ENCODE assay signal across 15 cellular contexts in the genomic region with DNA sequence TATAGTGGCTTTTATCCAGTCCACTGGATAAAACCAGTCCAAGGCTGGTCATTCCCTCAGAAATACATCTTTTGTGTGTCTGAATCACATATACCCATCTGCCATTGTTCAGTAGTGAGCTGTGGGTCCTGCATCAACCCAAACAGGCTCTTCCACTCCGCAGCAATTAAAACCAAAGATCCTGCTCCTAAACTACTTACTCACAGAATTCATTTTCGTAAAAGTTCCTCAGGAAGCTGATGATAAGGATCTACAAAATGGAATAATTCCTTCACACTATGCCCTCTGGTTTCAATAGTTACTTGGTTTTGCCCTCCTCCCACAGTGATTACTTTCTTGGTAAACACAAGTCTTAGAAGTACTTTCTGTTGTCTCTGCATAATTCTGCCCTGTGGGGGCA. TPM values are rescaled to one million over a fixed set of nuclear protein-coding genes. Genes with fewer than 3 reads are reported as not detected.
A peak's percentile ranks its signal among the peaks of the same experiment; 100 is the strongest.
DNase-seq lines count a peak whose midpoint lies in the region; ATAC-seq and TF ChIP-seq lines count a peak whose summit lies in the region.
"Had no signal": no experiment of that assay in that cellular context is flagged by ENCODE, and none has a peak within 500 bp of the region (broad histone marks: within the 10 kb centered on the region; RNA-seq: fewer than 3 reads in every experiment).

No MANE protein-coding gene starts in this region.

- no peak overlapping the region for H3K4ac ChIP-seq in mesendoderm (ENCODE audit: low read depth, low read length)

- H4K8ac ChIP-seq in mesendoderm (ENCODE audit: low read depth, low read length): no peak overlapping the region

- WGBS in endodermal cell (ENCODE audit: insufficient coverage in 1 of 2, insufficient read length in 1 of 2), 2 experiments: 88 to 91% methylated on average over 2 of the region's 2 CpGs
- no CpG with 5 or more reads among the region's 2 CpGs for whole genome bisulfite sequencing in mesendoderm (ENCODE audit: extremely low coverage, insufficient coverage, low lambda C conversion rate)
- 84% methylated on average over 2 of the region's 2 CpGs for WGBS in right cardiac atrium

- no peaks in the 10 kb centered on the region for H3K9me2 ChIP-seq in Loucy (replicated peaks; ENCODE audit: low read depth, low read length)
- H3K9me2 ChIP-seq in OCI-LY1 (ENCODE audit: low read depth, low read length): no peaks in the 10 kb centered on the region

- no peak overlapping the region for H2AFZ ChIP-seq in Loucy (ENCODE audit: low read length)
- no peak overlapping the region for H2AFZ ChIP-seq in OCI-LY1 (ENCODE audit: low read length)
- H2AFZ ChIP-seq: GM23248 had no signal

- H3K23ac ChIP-seq in mesendoderm (ENCODE audit: low read length): no peak overlapping the region

- H3K27me3 ChIP-seq in Loucy (ENCODE audit: insufficient read depth, low read length, poor library complexity, severe bottlenecking) (no peaks in the 10 kb centered on the region), OCI-LY1 (ENCODE audit: insufficient read depth, low read length) (no peaks in the 10 kb centered on the region; the same call in 1 of the 2 replicates), endodermal cell (ENCODE audit: control insufficient read depth, insufficient read depth, low read length, poor library complexity, severe bottlenecking) (peaks cover 10% of the 10 kb centered on the region), mesendoderm (ENCODE audit: insufficient read depth, low read length, poor library complexity) (no peaks in the 10 kb centered on the region), right cardiac atrium (ENCODE audit: control insufficient read depth, insufficient read depth) (no peaks in the 10 kb centered on the region)

- no peak overlapping the region for H4K5ac ChIP-seq in mesendoderm (ENCODE audit: low read length)

- intact Hi-C loops in activated T-helper 1 cell treated with anti-CD3 and anti-CD28 coated beads, Interleukin-12 subunit alpha, Interleukin-12 subunit beta, Interleukin-2, Interleukin-4 antibody, amounts not matched to agents 30 ng/mL and 10 ng/mL and 1 ng/mL, durations not matched to agents 14 hours and 24 hours and 36 hours (cut with micrococcal nuclease): loop anchor here (10.0 kb wide), 1 partner anchor 435 kb away; no protein-coding TSS in a partner anchor
- intact Hi-C loops in right cardiac atrium (cut with DNase I): no loop called here

- H3K4me1 ChIP-seq in Loucy (ENCODE audit: insufficient read depth, low read length, poor library complexity, severe bottlenecking) (peaks cover 5% of the 10 kb centered on the region), OCI-LY1 (ENCODE audit: insufficient read depth, low read length, severe bottlenecking) (peaks cover 14% of the 10 kb centered on the region), endodermal cell (ENCODE audit: control insufficient read depth, insufficient read depth, low read length) (no peaks in the 10 kb centered on the region), mesendoderm (ENCODE audit: control insufficient read depth, low read depth, low read length) (peaks cover 4% of the 10 kb centered on the region), right cardiac atrium (ENCODE audit: control insufficient read depth, insufficient read depth, low read length) (no peaks in the 10 kb centered on the region)
- H3K4me1 ChIP-seq: Caco-2 had no signal

- H3F3A ChIP-seq in Loucy (ENCODE audit: low read depth) (no peaks in the 10 kb centered on the region), OCI-LY1 (ENCODE audit: insufficient read depth, low read length) (no peaks in the 10 kb centered on the region)

- no peak overlapping the region for H3K56ac ChIP-seq in mesendoderm (ENCODE audit: low read length)

- ATAC-seq in right cardiac atrium: no peak

- H3K27me3 Mint-ChIP-seq in endodermal cell (ENCODE audit: insufficient read depth): peaks cover 25% of the 10 kb centered on the region
- peaks cover 3% of the 10 kb centered on the region for H3K27me3 Mint-ChIP-seq in activated T-helper 1 cell treated with anti-CD3 and anti-CD28 coated beads, Interleukin-12 subunit alpha, Interleukin-12 subunit beta, Interleukin-2, Interleukin-4 antibody, amounts not matched to agents 30 ng/mL and 10 ng/mL and 1 ng/mL, durations not matched to agents 14 hours and 24 hours and 36 hours (ENCODE audit: insufficient read depth)
- peaks cover 3% of the 10 kb centered on the region for H3K27me3 Mint-ChIP-seq in activated CD4-positive, alpha-beta T cell treated with anti-CD3 and anti-CD28 coated beads, Interleukin-2, amount 10 ng/mL, durations not matched to agents 7 days and 5 days

- H2BK120ac ChIP-seq in mesendoderm (ENCODE audit: low read depth, low read length): no peak overlapping the region

- H2AK5ac ChIP-seq in mesendoderm (ENCODE audit: low read length): no peak overlapping the region

- H3K79me2 ChIP-seq in Loucy (ENCODE audit: insufficient read depth, low read length) (no peaks in the 10 kb centered on the region), OCI-LY1 (ENCODE audit: insufficient read depth, low read length) (no peaks in the 10 kb centered on the region), mesendoderm (ENCODE audit: control insufficient read depth, insufficient read depth, low read length) (no peaks in the 10 kb centered on the region)

- H3K4me3 ChIP-seq in Loucy (ENCODE audit: low read length, poor library complexity, severe bottlenecking): no peak overlapping the region
- no peak overlapping the region for H3K4me3 ChIP-seq in OCI-LY1 (ENCODE audit: low read depth, low read length, poor library complexity, severe bottlenecking)
- no peak overlapping the region for H3K4me3 ChIP-seq in endodermal cell (ENCODE audit: low read length)
- H3K4me3 ChIP-seq in mesendoderm (ENCODE audit: low read length): no peak overlapping the region
- no peak overlapping the region for H3K4me3 ChIP-seq in right cardiac atrium (ENCODE audit: low read length)
- H3K4me3 ChIP-seq: GM23248 had no signal

- CTCF ChIA-PET in activated CD4-positive, alpha-beta T cell treated with anti-CD3 and anti-CD28 coated beads, Interleukin-2, amount 10 ng/mL, durations not matched to agents 7 days and 5 days (lab: Charles Lee): interaction anchor here (1.0 to 1.5 kb wide), 3 partner anchors 10 to 24 kb away, joined by 3 read pairs; no protein-coding TSS in a partner anchor

- H3K9me3 ChIP-seq in Loucy (ENCODE audit: insufficient read depth, low read depth, low read length): no peaks in the 10 kb centered on the region
- H3K9me3 ChIP-seq in OCI-LY1 (ENCODE audit: low read length): no peaks in the 10 kb centered on the region
- peaks cover 8% of the 10 kb centered on the region for H3K9me3 ChIP-seq in endodermal cell (ENCODE audit: control insufficient read depth, low read length)
- H3K9me3 ChIP-seq in right cardiac atrium (ENCODE audit: control insufficient read depth, low read length): no peaks in the 10 kb centered on the region
- H3K9me3 ChIP-seq: Caco-2 had no signal

- peaks cover 2% of the 10 kb centered on the region for H3K9me3 Mint-ChIP-seq in endodermal cell
- no peaks in the 10 kb centered on the region for H3K9me3 Mint-ChIP-seq in activated T-helper 1 cell treated with anti-CD3 and anti-CD28 coated beads, Interleukin-12 subunit alpha, Interleukin-12 subunit beta, Interleukin-2, Interleukin-4 antibody, amounts not matched to agents 30 ng/mL and 10 ng/mL and 1 ng/mL, durations not matched to agents 14 hours and 24 hours and 36 hours
- H3K9me3 Mint-ChIP-seq in activated CD4-positive, alpha-beta T cell treated with anti-CD3 and anti-CD28 coated beads, Interleukin-2, amount 10 ng/mL, durations not matched to agents 7 days and 5 days: no peaks in the 10 kb centered on the region
- H3K9me3 Mint-ChIP-seq: CD4-positive, alpha-beta T cell had no signal

- no peak overlapping the region for H3K4me2 ChIP-seq in Loucy (ENCODE audit: low read depth, low read length, poor library complexity, severe bottlenecking)
- H3K4me2 ChIP-seq in OCI-LY1 (ENCODE audit: low read length): no peak overlapping the region
- H3K4me2 ChIP-seq in mesendoderm (ENCODE audit: low read length): no peak overlapping the region

- H4K20me1 ChIP-seq in Loucy (ENCODE audit: insufficient read depth, low read length, poor library complexity, severe bottlenecking) (no peaks in the 10 kb centered on the region), OCI-LY1 (ENCODE audit: insufficient read depth, low read length) (no peaks in the 10 kb centered on the region)

- no peak overlapping the region for H2BK15ac ChIP-seq in mesendoderm (replicated peaks; ENCODE audit: low read depth)

- TF ChIP-seq CTCF in Loucy (conservative IDR thresholded peaks at IDR 0.05; ENCODE audit: low read length) (peak; percentile 28; the same call in 1 of the 2 replicates), OCI-LY1 (IDR thresholded peaks at IDR 0.05; ENCODE audit: low read length) (0 out of 2 replicates have a peak, but pooled peaks have one; percentile 5), endodermal cell (conservative IDR thresholded peaks at IDR 0.05) (peak; percentile 30)

- H3K27ac Mint-ChIP-seq in endodermal cell: no peak overlapping the region
- H3K27ac Mint-ChIP-seq in activated T-helper 1 cell treated with anti-CD3 and anti-CD28 coated beads, Interleukin-12 subunit alpha, Interleukin-12 subunit beta, Interleukin-2, Interleukin-4 antibody, amounts not matched to agents 30 ng/mL and 10 ng/mL and 1 ng/mL, durations not matched to agents 14 hours and 24 hours and 36 hours: no peak overlapping the region
- no peak overlapping the region for H3K27ac Mint-ChIP-seq in activated CD4-positive, alpha-beta T cell treated with anti-CD3 and anti-CD28 coated beads, Interleukin-2, amount 10 ng/mL, durations not matched to agents 7 days and 5 days
- H3K27ac Mint-ChIP-seq: CD4-positive, alpha-beta T cell had no signal

- DNase-seq in endodermal cell (no peak), mesendoderm (peak; percentile 18), glomerular visceral epithelial cell (ENCODE audit: extremely low spot score) (no peak), right cardiac atrium (no peak)
- DNase-seq in activated T-helper 1 cell treated with anti-CD3 and anti-CD28 coated beads, Interleukin-12 subunit alpha, Interleukin-12 subunit beta, Interleukin-2, Interleukin-4 antibody, amounts not matched to agents 30 ng/mL and 10 ng/mL and 1 ng/mL, durations not matched to agents 14 hours and 24 hours and 36 hours (ENCODE audit: low spot score): no peak
- DNase-seq in activated CD4-positive, alpha-beta T cell treated with anti-CD3 and anti-CD28 coated beads, Interleukin-2, amount 10 ng/mL, durations not matched to agents 7 days and 5 days: no peak
- DNase-seq: ACHN; Caco-2; CD4-positive, alpha-beta T cell; GM23248; HCEC 1CT had no signal

- H3K18ac ChIP-seq in mesendoderm (ENCODE audit: low read length): no peak overlapping the region

- H3K4me1 Mint-ChIP-seq in endodermal cell: peaks cover 6% of the 10 kb centered on the region
- H3K4me1 Mint-ChIP-seq in activated T-helper 1 cell treated with anti-CD3 and anti-CD28 coated beads, Interleukin-12 subunit alpha, Interleukin-12 subunit beta, Interleukin-2, Interleukin-4 antibody, amounts not matched to agents 30 ng/mL and 10 ng/mL and 1 ng/mL, durations not matched to agents 14 hours and 24 hours and 36 hours (ENCODE audit: low read depth): peaks cover 31% of the 10 kb centered on the region
- peaks cover 11% of the 10 kb centered on the region for H3K4me1 Mint-ChIP-seq in activated CD4-positive, alpha-beta T cell treated with anti-CD3 and anti-CD28 coated beads, Interleukin-2, amount 10 ng/mL, durations not matched to agents 7 days and 5 days

- H3K27ac ChIP-seq in OCI-LY1 (ENCODE audit: low read depth, low read length, poor library complexity, severe bottlenecking) (no peak overlapping the region), endodermal cell (ENCODE audit: low read depth, low read length) (no peak overlapping the region), mesendoderm (ENCODE audit: low read depth, low read length) (no peak overlapping the region), right cardiac atrium (ENCODE audit: low read length) (no peak overlapping the region)
- H3K27ac ChIP-seq: C4-2B, GM23248, HL-60 had no signal

- H3K79me1 ChIP-seq in mesendoderm (ENCODE audit: low read length): no peaks in the 10 kb centered on the region

- H3K4me3 Mint-ChIP-seq in endodermal cell: no peak overlapping the region
- H3K4me3 Mint-ChIP-seq in activated T-helper 1 cell treated with anti-CD3 and anti-CD28 coated beads, Interleukin-12 subunit alpha, Interleukin-12 subunit beta, Interleukin-2, Interleukin-4 antibody, amounts not matched to agents 30 ng/mL and 10 ng/mL and 1 ng/mL, durations not matched to agents 14 hours and 24 hours and 36 hours: no peak overlapping the region
- no peak overlapping the region for H3K4me3 Mint-ChIP-seq in activated CD4-positive, alpha-beta T cell treated with anti-CD3 and anti-CD28 coated beads, Interleukin-2, amount 10 ng/mL, durations not matched to agents 7 days and 5 days
- H3K4me3 Mint-ChIP-seq: CD4-positive, alpha-beta T cell had no signal

- no peaks in the 10 kb centered on the region for H3K36me3 Mint-ChIP-seq in endodermal cell (ENCODE audit: low read depth)
- no peaks in the 10 kb centered on the region for H3K36me3 Mint-ChIP-seq in activated T-helper 1 cell treated with anti-CD3 and anti-CD28 coated beads, Interleukin-12 subunit alpha, Interleukin-12 subunit beta, Interleukin-2, Interleukin-4 antibody, amounts not matched to agents 30 ng/mL and 10 ng/mL and 1 ng/mL, durations not matched to agents 14 hours and 24 hours and 36 hours (ENCODE audit: low read depth)
- no peaks in the 10 kb centered on the region for H3K36me3 Mint-ChIP-seq in activated CD4-positive, alpha-beta T cell treated with anti-CD3 and anti-CD28 coated beads, Interleukin-2, amount 10 ng/mL, durations not matched to agents 7 days and 5 days (ENCODE audit: low read depth)

- POLR2A ChIA-PET in activated CD4-positive, alpha-beta T cell treated with anti-CD3 and anti-CD28 coated beads, Interleukin-2, amount 10 ng/mL, durations not matched to agents 7 days and 5 days (lab: Charles Lee): no interaction called here

- H3K9ac ChIP-seq in Loucy (ENCODE audit: low read depth, low read length, poor library complexity, severe bottlenecking) (no peak overlapping the region), OCI-LY1 (ENCODE audit: low read length) (no peak overlapping the region), endodermal cell (ENCODE audit: extremely low read depth, low read length, poor library complexity, severe bottlenecking) (no peak overlapping the region), mesendoderm (ENCODE audit: low read length) (no peak overlapping the region)
- H3K9ac ChIP-seq: GM23248 had no signal

- H3K36me3 ChIP-seq in Loucy (ENCODE audit: insufficient read depth, low read length): no peaks in the 10 kb centered on the region
- no peaks in the 10 kb centered on the region; the same call in 1 of the 2 replicates for H3K36me3 ChIP-seq in OCI-LY1 (ENCODE audit: insufficient read depth, low read length)
- H3K36me3 ChIP-seq in endodermal cell (ENCODE audit: control insufficient read depth, insufficient read depth, low read length): no peaks in the 10 kb centered on the region
- no peaks in the 10 kb centered on the region for H3K36me3 ChIP-seq in mesendoderm (ENCODE audit: control insufficient read depth, insufficient read depth, low read length)

- H2BK5ac ChIP-seq in mesendoderm (ENCODE audit: low read length): no peak overlapping the region

RNA-seq across cellular contexts. Expression of a gene that starts 5.1 kb away (rescaled TPM):
- 1 to 10 TPM; 6.3 to 8.5 TPM for total RNA-seq in endodermal cell
- polyA plus RNA-seq in endodermal cell (2013, experiment 1 of 2): 20.2 TPM
- 21.5 TPM for polyA plus RNA-seq in endodermal cell (2013, experiment 2 of 2)
- 13.6 TPM for polyA plus RNA-seq in mesendoderm (2013, experiment 1 of 2)
- 14.1 TPM for polyA plus RNA-seq in mesendoderm (2013, experiment 2 of 2)
- 55.3 and 56.2 TPM in 2 replicates for total RNA-seq in activated T-helper 1 cell treated with anti-CD3 and anti-CD28 coated beads, Interleukin-12 subunit alpha, Interleukin-12 subunit beta, Interleukin-2, Interleukin-4 antibody, amounts not matched to agents 30 ng/mL and 10 ng/mL and 1 ng/mL, durations not matched to agents 14 hours and 24 hours and 36 hours
- 1 to 10 TPM; 2.0 to 2.8 TPM for total RNA-seq in activated CD4-positive, alpha-beta T cell treated with anti-CD3 and anti-CD28 coated beads, Interleukin-2, amount 10 ng/mL, durations not matched to agents 7 days and 5 days
- 1 to 10 TPM in 1 of 4 donors, under 1 TPM in 3; 0.31 to 1.1 (median 0.81) TPM for total RNA-seq in right cardiac atrium
- polyA plus RNA-seq in right cardiac atrium: 0.43 TPM

RNA-seq across cellular contexts. Expression of a gene that starts 48.2 kb away (rescaled TPM):
- total RNA-seq in endodermal cell (10 to 100 TPM; 35.0 to 39.5 TPM), right cardiac atrium (under 1 TPM; 0.33 to 0.97 (median 0.57) TPM)
- 44.2 TPM for polyA plus RNA-seq in endodermal cell (2013, experiment 1 of 2)
- polyA plus RNA-seq in endodermal cell (2013, experiment 2 of 2): 38.5 TPM
- 15.3 TPM for polyA plus RNA-seq in mesendoderm (2013, experiment 1 of 2)
- polyA plus RNA-seq in mesendoderm (2013, experiment 2 of 2): 15.0 TPM
- total RNA-seq in activated T-helper 1 cell treated with anti-CD3 and anti-CD28 coated beads, Interleukin-12 subunit alpha, Interleukin-12 subunit beta, Interleukin-2, Interleukin-4 antibody, amounts not matched to agents 30 ng/mL and 10 ng/mL and 1 ng/mL, durations not matched to agents 14 hours and 24 hours and 36 hours: 0.56 and 0.62 TPM in 2 replicates
- not detected for total RNA-seq in activated CD4-positive, alpha-beta T cell treated with anti-CD3 and anti-CD28 coated beads, Interleukin-2, amount 10 ng/mL, durations not matched to agents 7 days and 5 days
- 0.23 TPM for polyA plus RNA-seq in right cardiac atrium

Comparison
In these comparisons a context has a peak if more than half of its experiments do, and no peak if none do; other contexts are left out.
1. RNA of a gene that starts 48.2 kb away (total RNA-seq): 35.0 to 39.5 TPM in endodermal cell; 0.33 to 0.97 TPM in right cardiac atrium, 0.56 to 0.62 TPM in activated T-helper 1 cell treated with anti-CD3 and anti-CD28 coated beads, Interleukin-12 subunit alpha, Interleukin-12 subunit beta, Interleukin-2, Interleukin-4 antibody, amounts not matched to agents 30 ng/mL and 10 ng/mL and 1 ng/mL, durations not matched to agents 14 hours and 24 hours and 36 hours and not detected in activated CD4-positive, alpha-beta T cell treated with anti-CD3 and anti-CD28 coated beads, Interleukin-2, amount 10 ng/mL, durations not matched to agents 7 days and 5 days; every median in the first group is over 10 times any median in the second.
2. Peak in every context shown above with its lines, with median percentiles within 50 percentile points of each other: CTCF ChIP-seq.